9 cellular contexts compared by ENCODE assay signal in genomic region chr9:104961238-104961637, GRCh38. TPM values are rescaled to one million over a fixed set of nuclear protein-coding genes. Genes with fewer than 3 reads are reported as not detected.
A peak's percentile ranks its signal among the peaks of the same experiment; 100 is the strongest.
DNase-seq lines count a peak whose midpoint lies in the region; ATAC-seq and TF ChIP-seq lines count a peak whose summit lies in the region.
"Had no signal": no experiment of that assay in that cellular context is flagged by ENCODE, and none has a peak within 500 bp of the region (broad histone marks: within the 10 kb centered on the region; RNA-seq: fewer than 3 reads in every experiment).

No MANE protein-coding gene starts in this region.

- H3K36me3 ChIP-seq in BE2C (no peaks in the 10 kb centered on the region), psoas muscle (ENCODE audit: insufficient read depth in 1 of 2, low read depth in 1 of 2) (no peaks in the 10 kb centered on the region)
- H3K36me3 ChIP-seq: upper lobe of left lung had no signal

- peaks cover 24% of the 10 kb centered on the region for H3K4me1 Mint-ChIP-seq in activated naive CD8-positive, alpha-beta T cell treated with anti-CD3 and anti-CD28 coated beads, Interleukin-2, amount 50 U/mL, for 24 hours
- H3K4me1 Mint-ChIP-seq in natural killer cell treated with Interleukin-12 subunit alpha and Interleukin-12 subunit beta and Interleukin-15 and Interleukin-18, amount 100 ng/mL, for 72 hours (ENCODE audit: low read depth in 2 of 2), result peaks cover 21 to 22% of the 10 kb centered on the region in 2 donors

- no peak overlapping the region for H3K27ac ChIP-seq in psoas muscle
- H3K27ac ChIP-seq: upper lobe of left lung had no signal

- 72 to 75% (median 74%) methylated on average over 5 of the region's 5 CpGs for WGBS in psoas muscle, 3 donors

- H3K4me3 Mint-ChIP-seq in activated naive CD8-positive, alpha-beta T cell treated with anti-CD3 and anti-CD28 coated beads, Interleukin-2, amount 50 U/mL, for 24 hours, result no peak overlapping the region
- H3K4me3 Mint-ChIP-seq in natural killer cell treated with Interleukin-12 subunit alpha and Interleukin-12 subunit beta and Interleukin-15 and Interleukin-18, amount 100 ng/mL, for 72 hours, result peak overlapping the region; percentile 59

- ATAC-seq in GM19452 (IDR thresholded peaks at IDR 0.05; ENCODE audit: unreplicated experiment) (peak; percentile 98), HG03575 (IDR thresholded peaks at IDR 0.05; ENCODE audit: extremely low read depth, insufficient number of reproducible peaks, low FRiP score, unreplicated experiment) (peak; percentile 82), psoas muscle (no peak)
- peak; percentile 100 for ATAC-seq in activated naive CD8-positive, alpha-beta T cell treated with anti-CD3 and anti-CD28 coated beads, Interleukin-2, amount 50 U/mL, for 24 hours
- ATAC-seq in natural killer cell treated with Interleukin-12 subunit alpha and Interleukin-12 subunit beta and Interleukin-15 and Interleukin-18, amount 100 ng/mL, for 72 hours, result peak; percentile 97 to 98

- H3K4me3 ChIP-seq in BE2C (ENCODE audit: low read depth, low read length) (no peak overlapping the region), psoas muscle (no peak overlapping the region)
- H3K4me3 ChIP-seq: upper lobe of left lung had no signal

- intact Hi-C loops in psoas muscle (cut with DNase I), result loop anchor here in 1 of 2 donors (10.0 kb wide), 1 partner anchor 194 kb away; no protein-coding TSS in a partner anchor

- H3K27me3 Mint-ChIP-seq in activated naive CD8-positive, alpha-beta T cell treated with anti-CD3 and anti-CD28 coated beads, Interleukin-2, amount 50 U/mL, for 24 hours, result peaks cover 10% of the 10 kb centered on the region
- H3K27me3 Mint-ChIP-seq in natural killer cell treated with Interleukin-12 subunit alpha and Interleukin-12 subunit beta and Interleukin-15 and Interleukin-18, amount 100 ng/mL, for 72 hours, result peaks cover 13 to 35% of the 10 kb centered on the region in 2 donors

- H3K27me3 ChIP-seq in BE2C (no peaks in the 10 kb centered on the region), psoas muscle (ENCODE audit: insufficient read depth in 3 of 3, low read length in 2 of 3) (peaks cover 0 to 3% (median 0%) of the 10 kb centered on the region in 3 donors)
- H3K27me3 ChIP-seq: upper lobe of left lung had no signal

- H3K4me1 ChIP-seq in BE2C, result peaks cover 6% of the 10 kb centered on the region
- no peaks in the 10 kb centered on the region for H3K4me1 ChIP-seq in psoas muscle

- DNase-seq in BE2C, result peak; percentile 55
- peak; percentile 10 for DNase-seq in SHP77 treated with DMSO at 0.1 percent for 48 hours (lab: John Stamatoyannopoulos, UW)
- DNase-seq in activated naive CD8-positive, alpha-beta T cell treated with anti-CD3 and anti-CD28 coated beads, Interleukin-2, amount 50 U/mL, for 24 hours, result peak; percentile 60
- DNase-seq in natural killer cell treated with Interleukin-12 subunit alpha and Interleukin-12 subunit beta and Interleukin-15 and Interleukin-18, amount 100 ng/mL, for 72 hours (ENCODE audit: low spot score), result peak; percentile 75
- DNase-seq in psoas muscle, result no peak
- no peak for DNase-seq in NCI-H2081 (lab: John Stamatoyannopoulos, UW)

- H3K9me3 ChIP-seq in BE2C (no peaks in the 10 kb centered on the region), psoas muscle (no peaks in the 10 kb centered on the region)
- H3K9me3 ChIP-seq: upper lobe of left lung had no signal

- no peak for TF ChIP-seq CTCF in BE2C (IDR thresholded peaks at IDR 0.05; ENCODE audit: low read depth, low read length)
- TF ChIP-seq CTCF in psoas muscle (IDR thresholded peaks at IDR 0.05), result no peak

- H3K9me3 Mint-ChIP-seq in activated naive CD8-positive, alpha-beta T cell treated with anti-CD3 and anti-CD28 coated beads, Interleukin-2, amount 50 U/mL, for 24 hours, result no peaks in the 10 kb centered on the region
- H3K9me3 Mint-ChIP-seq in natural killer cell treated with Interleukin-12 subunit alpha and Interleukin-12 subunit beta and Interleukin-15 and Interleukin-18, amount 100 ng/mL, for 72 hours, result no peaks in the 10 kb centered on the region

- no peaks in the 10 kb centered on the region for H3K36me3 Mint-ChIP-seq in activated naive CD8-positive, alpha-beta T cell treated with anti-CD3 and anti-CD28 coated beads, Interleukin-2, amount 50 U/mL, for 24 hours (ENCODE audit: low read depth)
- H3K36me3 Mint-ChIP-seq in natural killer cell treated with Interleukin-12 subunit alpha and Interleukin-12 subunit beta and Interleukin-15 and Interleukin-18, amount 100 ng/mL, for 72 hours, result no peaks in the 10 kb centered on the region

- H3K27ac Mint-ChIP-seq in activated naive CD8-positive, alpha-beta T cell treated with anti-CD3 and anti-CD28 coated beads, Interleukin-2, amount 50 U/mL, for 24 hours, result peak overlapping the region; percentile 1
- peak overlapping the region in 1 of 2 donors; percentile 70 for H3K27ac Mint-ChIP-seq in natural killer cell treated with Interleukin-12 subunit alpha and Interleukin-12 subunit beta and Interleukin-15 and Interleukin-18, amount 100 ng/mL, for 72 hours

RNA-seq across cellular contexts. Expression of gene ABCA1, which starts 33.3 kb away (rescaled TPM):
- 1.6 TPM for polyA plus RNA-seq in BE2C (2012; ENCODE audit: insufficient read depth, insufficient read length, low read depth)
- total RNA-seq in natural killer cell treated with Interleukin-12 subunit alpha and Interleukin-12 subunit beta and Interleukin-15 and Interleukin-18, amount 100 ng/mL, for 72 hours, result 1 to 10 TPM; 4.9 to 5.0 TPM
- 10 to 100 TPM in 2 of 4 donors, 1 to 10 TPM in 2; 8.2 to 26.1 (median 16.2) TPM for total RNA-seq in psoas muscle
- polyA plus RNA-seq in psoas muscle, result 1 to 10 TPM; 1.9 to 6.3 (median 3.3) TPM

Comparison
In these comparisons a context has a peak if more than half of its experiments do, and no peak if none do; other contexts are left out.
1. DNase-seq: peak in BE2C (single experiment), SHP77 treated with DMSO at 0.1 percent for 48 hours (single experiment), activated naive CD8-positive, alpha-beta T cell treated with anti-CD3 and anti-CD28 coated beads, Interleukin-2, amount 50 U/mL, for 24 hours (single experiment) and natural killer cell treated with Interleukin-12 subunit alpha and Interleukin-12 subunit beta and Interleukin-15 and Interleukin-18, amount 100 ng/mL, for 72 hours (single experiment); none in psoas muscle (0 of 2) and NCI-H2081 (0 of 2).
2. ATAC-seq: peak in GM19452 (single experiment), HG03575 (single experiment), activated naive CD8-positive, alpha-beta T cell treated with anti-CD3 and anti-CD28 coated beads, Interleukin-2, amount 50 U/mL, for 24 hours (single experiment) and natural killer cell treated with Interleukin-12 subunit alpha and Interleukin-12 subunit beta and Interleukin-15 and Interleukin-18, amount 100 ng/mL, for 72 hours (2 of 2); none in psoas muscle (0 of 4).